8 cellular contexts compared by ENCODE assay signal in the genomic region with DNA sequence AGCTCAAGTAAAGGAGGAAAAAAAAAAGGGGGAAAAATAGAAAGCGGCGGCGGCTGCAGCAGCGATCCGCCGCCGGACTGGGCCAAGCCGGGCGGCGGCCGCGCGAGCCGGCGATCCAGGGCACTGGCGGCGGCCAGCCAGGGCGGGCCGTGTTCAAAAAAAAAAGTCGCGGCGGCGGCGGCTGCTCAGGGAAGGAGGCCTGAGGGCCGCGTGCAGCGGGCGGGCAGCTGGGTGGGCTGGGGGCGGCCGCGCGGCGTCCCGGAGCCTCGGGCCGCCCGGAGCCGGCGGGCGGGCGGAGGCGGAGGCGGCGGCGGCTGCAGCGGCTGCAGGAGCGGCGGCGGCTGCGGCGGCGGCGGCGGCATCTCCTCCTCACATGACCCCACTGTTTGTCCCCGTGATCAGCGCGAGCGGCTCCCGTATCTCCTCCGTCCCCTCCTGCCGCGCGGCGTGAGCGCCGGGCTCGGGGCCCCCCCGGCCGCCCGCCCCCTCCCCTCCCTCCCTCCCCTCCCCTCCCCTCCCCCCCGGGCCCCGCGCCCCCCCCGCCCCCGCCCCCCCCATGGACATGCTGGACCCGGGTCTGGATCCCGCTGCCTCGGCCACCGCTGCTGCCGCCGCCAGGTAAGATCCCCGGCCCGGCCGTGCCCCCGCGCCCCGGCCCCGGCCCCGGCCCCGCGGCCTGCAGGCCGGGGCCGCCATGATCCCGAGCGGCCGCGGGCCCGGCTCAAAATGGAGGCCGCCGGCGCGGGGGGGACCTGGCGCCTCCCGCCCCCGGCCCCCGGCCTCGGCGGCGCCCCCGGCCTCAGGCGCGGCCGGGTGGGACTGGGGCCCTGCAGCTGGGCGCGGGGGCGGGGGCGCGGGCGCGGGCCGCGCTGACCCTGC. TPM values are rescaled to one million over a fixed set of nuclear protein-coding genes. Genes with fewer than 3 reads are reported as not detected.
A peak's percentile ranks its signal among the peaks of the same experiment; 100 is the strongest.
DNase-seq lines count a peak whose midpoint lies in the region; ATAC-seq and TF ChIP-seq lines count a peak whose summit lies in the region.

A gene with protein sequence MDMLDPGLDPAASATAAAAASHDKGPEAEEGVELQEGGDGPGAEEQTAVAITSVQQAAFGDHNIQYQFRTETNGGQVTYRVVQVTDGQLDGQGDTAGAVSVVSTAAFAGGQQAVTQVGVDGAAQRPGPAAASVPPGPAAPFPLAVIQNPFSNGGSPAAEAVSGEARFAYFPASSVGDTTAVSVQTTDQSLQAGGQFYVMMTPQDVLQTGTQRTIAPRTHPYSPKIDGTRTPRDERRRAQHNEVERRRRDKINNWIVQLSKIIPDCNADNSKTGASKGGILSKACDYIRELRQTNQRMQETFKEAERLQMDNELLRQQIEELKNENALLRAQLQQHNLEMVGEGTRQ (plus strand): TSS at position 417 of the 879 bp plus-strand sequence. CDS start 140 bp downstream, at position 557.

- H3K9me3 Mint-ChIP-seq in activated CD4-positive, alpha-beta memory T cell treated with anti-CD3 and anti-CD28 coated beads for 36 hours = no peaks in the 10 kb centered on the region

- no peaks in the 10 kb centered on the region for H3K27me3 Mint-ChIP-seq in activated CD4-positive, alpha-beta memory T cell treated with anti-CD3 and anti-CD28 coated beads for 36 hours

- peaks cover 28% of the 10 kb centered on the region for H3K4me1 Mint-ChIP-seq in activated CD4-positive, alpha-beta memory T cell treated with anti-CD3 and anti-CD28 coated beads for 36 hours (ENCODE audit: low read depth)

- peak within 1 kb of the TSS; percentile 93 for H3K27ac Mint-ChIP-seq in activated CD4-positive, alpha-beta memory T cell treated with anti-CD3 and anti-CD28 coated beads for 36 hours

- no peak for TF ChIP-seq POLR2A in lower leg skin (IDR thresholded peaks at IDR 0.05)

- peak within 1 kb of the TSS; percentile 61 for H3K4me3 ChIP-seq in lower leg skin (ENCODE audit: low read depth, poor library complexity, severe bottlenecking)

- WGBS in lower leg skin, 2 donors = 0% methylated on average over 29 to 49 of the region's 122 CpGs

- peaks cover 41% of the 10 kb centered on the region for H3K36me3 Mint-ChIP-seq in activated CD4-positive, alpha-beta memory T cell treated with anti-CD3 and anti-CD28 coated beads for 36 hours

- ATAC-seq in GM18502 (IDR thresholded peaks at IDR 0.05; ENCODE audit: poor library complexity, unreplicated experiment) (peak; percentile 35), HG03139 (IDR thresholded peaks at IDR 0.05; ENCODE audit: unreplicated experiment) (peak; percentile 19)

- DNase-seq in A172 (ENCODE audit: low spot score) (peak; percentile 46), NCI-H510A (lab: John Stamatoyannopoulos, UW) (peak; percentile 47), lower leg skin (ENCODE audit: low spot score in 2 of 2) (peak; percentile 51 to 93)
- peak; percentile 78 for DNase-seq in activated CD4-positive, alpha-beta memory T cell treated with anti-CD3 and anti-CD28 coated beads for 36 hours
- DNase-seq in effector CD4-positive, alpha-beta T cell = peak; percentile 58
- DNase-seq in stimulated activated CD8-positive, alpha-beta memory T cell treated with anti-CD3 and anti-CD28 coated beads, Interleukin-12 subunit alpha, Interleukin-12 subunit beta, amount 100 ng/mL, for 4 hours (ENCODE audit: low read depth) = peak; percentile 42

- no peak for TF ChIP-seq CTCF in lower leg skin (IDR thresholded peaks at IDR 0.05)

- intact Hi-C loops in activated CD4-positive, alpha-beta memory T cell treated with anti-CD3 and anti-CD28 coated beads for 36 hours (cut with micrococcal nuclease) = loop anchor here (1.0 to 5.0 kb wide), 4 partner anchors 20 to 126 kb away; partner anchors contain the start of genes FXYD5 and FXYD7
- intact Hi-C loops in lower leg skin (cut with DNase I; ENCODE audit: low total_unique reads) = loop anchor here (10.0 kb wide), 1 partner anchor 124 kb away; the partner anchor contains the start of gene FXYD7

- POLR2A ChIA-PET in activated CD4-positive, alpha-beta memory T cell treated with anti-CD3 and anti-CD28 coated beads for 36 hours (lab: Charles Lee) = interaction anchor here (0.6 to 1.2 kb wide), 4 partner anchors 28 to 263 kb away, joined by 3 to 4 read pairs (median 3); no protein-coding TSS in a partner anchor

- CTCF ChIA-PET in activated CD4-positive, alpha-beta memory T cell treated with anti-CD3 and anti-CD28 coated beads for 36 hours (lab: Charles Lee) = interaction anchor here (0.7 to 2.1 kb wide), 5 partner anchors 115 to 199 kb away, joined by 3 to 9 read pairs (median 3); partner anchors contain the start of gene FXYD5

- H3K4me3 Mint-ChIP-seq in activated CD4-positive, alpha-beta memory T cell treated with anti-CD3 and anti-CD28 coated beads for 36 hours = peak within 1 kb of the TSS; percentile 87

RNA-seq across cellular contexts. Expression of the gene that starts here (rescaled TPM):
- total RNA-seq in A172 (2014; rRNA removed; shearing (Covaris generic)) = 53.5 and 54.2 TPM in 2 replicates
- total RNA-seq in activated CD4-positive, alpha-beta memory T cell treated with anti-CD3 and anti-CD28 coated beads for 36 hours = 100 to 1,000 TPM; 117 to 121 TPM
- 100 to 1,000 TPM in 3 of 4 donors, 10 to 100 TPM in 1; 95.9 to 126 (median 120) TPM for total RNA-seq in lower leg skin

Comparison
In these comparisons a context has a peak if more than half of its experiments do, and no peak if none do; other contexts are left out.
1. Peak in every context shown above with its lines: DNase-seq, ATAC-seq and H3K4me3 ChIP-seq.